In genomic region chr3:140342668-140343067, GRCh38 we compare ENCODE assay signal across 22 cellular contexts.
DNase-seq lines count a peak whose midpoint lies in the region; ATAC-seq and TF ChIP-seq lines count a peak whose summit lies in the region.
"Had no signal": no experiment of that assay in that cellular context is flagged by ENCODE, and none has a peak within 500 bp of the region (broad histone marks: within the 10 kb centered on the region; RNA-seq: fewer than 3 reads in every experiment).

No MANE protein-coding gene starts in this region.

- H3K4me1 Mint-ChIP-seq in activated CD8-positive, alpha-beta T cell treated with anti-CD3 and anti-CD28 coated beads for 36 hours (ENCODE audit: low read depth) = no peaks in the 10 kb centered on the region
- H3K4me1 Mint-ChIP-seq: activated naive CD4-positive, alpha-beta T cell treated with anti-CD3 and anti-CD28 coated beads, Interleukin-2, amount 10 ng/mL, durations not matched to agents 7 days and 5 days; B cell; naive B cell; T-cell had no signal

- TF ChIP-seq CTCF in activated CD8-positive, alpha-beta T cell treated with anti-CD3 and anti-CD28 coated beads for 36 hours (IDR thresholded peaks at IDR 0.05) = no peak

- H3K36me3 Mint-ChIP-seq in activated CD8-positive, alpha-beta T cell treated with anti-CD3 and anti-CD28 coated beads for 36 hours (ENCODE audit: low read depth) = no peaks in the 10 kb centered on the region
- H3K36me3 Mint-ChIP-seq: activated naive CD4-positive, alpha-beta T cell treated with anti-CD3 and anti-CD28 coated beads, Interleukin-2, amount 10 ng/mL, durations not matched to agents 7 days and 5 days; naive B cell; T-cell had no signal

- H3K27me3 Mint-ChIP-seq in activated CD8-positive, alpha-beta T cell treated with anti-CD3 and anti-CD28 coated beads for 36 hours = no peaks in the 10 kb centered on the region
- H3K27me3 Mint-ChIP-seq: activated naive CD4-positive, alpha-beta T cell treated with anti-CD3 and anti-CD28 coated beads, Interleukin-2, amount 10 ng/mL, durations not matched to agents 7 days and 5 days; naive B cell; stimulated activated naive CD8-positive, alpha-beta T cell treated with anti-CD3 and anti-CD28 coated beads, Interleukin-15, Interleukin-2, amounts not matched to agents 100 ng/mL and 50 ng/mL, for 24 hours; T-cell had no signal

- no peaks in the 10 kb centered on the region for H3K9me3 Mint-ChIP-seq in activated CD8-positive, alpha-beta T cell treated with anti-CD3 and anti-CD28 coated beads for 36 hours
- H3K9me3 Mint-ChIP-seq: stimulated activated naive CD8-positive, alpha-beta T cell treated with anti-CD3 and anti-CD28 coated beads, Interleukin-15, Interleukin-2, amounts not matched to agents 100 ng/mL and 50 ng/mL, for 24 hours; T-cell had no signal

- no peak for ATAC-seq in activated CD8-positive, alpha-beta T cell treated with anti-CD3 and anti-CD28 coated beads for 36 hours
- ATAC-seq: T-cell had no signal

- H3K27ac Mint-ChIP-seq in activated CD8-positive, alpha-beta T cell treated with anti-CD3 and anti-CD28 coated beads for 36 hours = no peak overlapping the region
- H3K27ac Mint-ChIP-seq: activated naive CD4-positive, alpha-beta T cell treated with anti-CD3 and anti-CD28 coated beads, Interleukin-2, amount 10 ng/mL, durations not matched to agents 7 days and 5 days; B cell; naive B cell; stimulated activated naive CD8-positive, alpha-beta T cell treated with anti-CD3 and anti-CD28 coated beads, Interleukin-15, Interleukin-2, amounts not matched to agents 100 ng/mL and 50 ng/mL, for 24 hours; T-cell had no signal

- H3K4me3 Mint-ChIP-seq in activated CD8-positive, alpha-beta T cell treated with anti-CD3 and anti-CD28 coated beads for 36 hours = no peak overlapping the region
- H3K4me3 Mint-ChIP-seq: activated naive CD4-positive, alpha-beta T cell treated with anti-CD3 and anti-CD28 coated beads, Interleukin-2, amount 10 ng/mL, durations not matched to agents 7 days and 5 days; B cell; naive B cell; stimulated activated naive CD8-positive, alpha-beta T cell treated with anti-CD3 and anti-CD28 coated beads, Interleukin-15, Interleukin-2, amounts not matched to agents 100 ng/mL and 50 ng/mL, for 24 hours; T-cell had no signal

- POLR2A ChIA-PET in activated CD8-positive, alpha-beta T cell treated with anti-CD3 and anti-CD28 coated beads for 36 hours (lab: Charles Lee) = no interaction called here

- CTCF ChIA-PET in activated CD8-positive, alpha-beta T cell treated with anti-CD3 and anti-CD28 coated beads for 36 hours (lab: Charles Lee) = no interaction called here

- intact Hi-C loops in activated CD8-positive, alpha-beta T cell treated with anti-CD3 and anti-CD28 coated beads for 36 hours (cut with micrococcal nuclease) = no loop called here

- DNase-seq in NCI-H1092 treated with DMSO at 0.1 percent for 48 hours (lab: John Stamatoyannopoulos, UW) = peak; percentile 31
- DNase-seq in NCI-H1092 (lab: John Stamatoyannopoulos, UW) = no peak
- DNase-seq in H4 (ENCODE audit: low spot score) = peak; percentile 37
- DNase-seq in NCI-H345 (lab: John Stamatoyannopoulos, UW) = peak; percentile 61
- peak; percentile 65 for DNase-seq in islet precursor cell
- DNase-seq in activated CD8-positive, alpha-beta T cell treated with anti-CD3 and anti-CD28 coated beads for 36 hours = no peak
- no peak for DNase-seq in NCI-H187 treated with DMSO at 0.1 percent for 48 hours (lab: John Stamatoyannopoulos, UW)
- no peak for DNase-seq in stimulated activated CD4-positive, alpha-beta T cell treated with anti-CD3 and anti-CD28 coated beads, Interleukin-2, amount 100 ng/mL, for 48 hours
- DNase-seq: activated naive CD4-positive, alpha-beta T cell treated with anti-CD3 and anti-CD28 coated beads, Interleukin-2, amount 10 ng/mL, durations not matched to agents 7 days and 5 days; GM23248; mesendoderm; MM.1S; naive B cell; NCI-H2029; NCI-H748 treated with DMSO at 0.1 percent for 48 hours; nucleus accumbens; OCI-M1; stimulated activated CD4-positive, alpha-beta T cell treated with anti-CD3 and anti-CD28 coated beads, Interleukin-4, amount 100 ng/mL, for 4 hours; T-cell; thyroid gland had no signal

Comparison
In these comparisons a context has a peak if more than half of its experiments do, and no peak if none do; other contexts are left out.
1. DNase-seq: peak in NCI-H1092 treated with DMSO at 0.1 percent for 48 hours (single experiment), H4 (single experiment), NCI-H345 (single experiment) and islet precursor cell (single experiment); none in NCI-H1092 (single experiment), activated CD8-positive, alpha-beta T cell treated with anti-CD3 and anti-CD28 coated beads for 36 hours (single experiment), NCI-H187 treated with DMSO at 0.1 percent for 48 hours (single experiment) and stimulated activated CD4-positive, alpha-beta T cell treated with anti-CD3 and anti-CD28 coated beads, Interleukin-2, amount 100 ng/mL, for 48 hours (0 of 2).